Comparison of ENCODE assay signal across 9 cellular contexts in the genomic region with DNA sequence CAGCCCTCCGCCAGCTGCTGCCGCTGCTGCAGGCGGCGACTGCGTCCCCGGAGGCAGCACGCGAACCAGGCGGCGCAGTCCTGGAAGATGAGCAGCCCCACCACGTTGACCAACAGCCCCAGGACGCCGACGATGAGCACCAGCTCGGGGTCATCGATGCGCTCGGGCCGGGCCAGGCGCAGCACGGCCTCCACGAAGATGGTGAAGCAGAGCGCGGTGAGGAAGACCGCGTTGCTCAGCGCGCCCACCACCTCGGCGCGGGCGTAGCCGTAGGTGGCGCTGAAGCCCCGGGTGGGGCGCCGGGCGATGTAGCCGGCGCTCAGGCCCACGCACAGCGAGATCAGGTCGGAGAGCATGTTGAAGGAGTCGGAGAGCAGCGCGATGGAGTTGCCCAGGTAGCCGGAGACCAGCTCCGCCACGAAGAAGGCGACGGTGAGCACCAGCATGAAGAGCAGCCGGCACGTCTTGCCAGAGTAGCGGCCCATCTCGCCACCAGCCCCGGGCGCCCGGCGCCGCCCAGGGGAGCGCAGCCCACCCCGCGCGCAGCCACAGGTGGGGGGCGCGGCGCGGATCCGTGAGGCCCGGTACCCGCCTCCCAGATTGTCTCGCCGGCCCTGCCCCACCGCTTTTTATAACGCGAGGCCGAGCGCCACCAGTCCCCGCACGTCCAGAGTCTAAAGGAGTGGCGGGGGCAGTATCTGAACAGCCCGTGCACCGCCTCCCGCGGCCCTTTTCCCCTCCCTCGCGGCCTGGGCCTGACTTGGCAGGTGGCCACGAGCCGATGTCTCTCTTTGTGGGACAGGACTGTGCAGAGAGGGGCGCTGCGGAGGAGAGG. TPM values are rescaled to one million over a fixed set of nuclear protein-coding genes. Genes with fewer than 3 reads are reported as not detected.
A peak's percentile ranks its signal among the peaks of the same experiment; 100 is the strongest.
DNase-seq lines count a peak whose midpoint lies in the region; ATAC-seq, FAIRE-seq and TF ChIP-seq lines count a peak whose summit lies in the region.
"Had no signal": no experiment of that assay in that cellular context is flagged by ENCODE, and none has a peak within 500 bp of the region (broad histone marks: within the 10 kb centered on the region; RNA-seq: fewer than 3 reads in every experiment).

Gene SLC30A10 (minus strand): TSS at position 602 of the 835 bp plus-strand sequence. CDS start 117 bp downstream, at position 485.

- H3K36me3 Mint-ChIP-seq in GM23338 (ENCODE audit: low read depth) (no peaks in the 10 kb centered on the region), type B pancreatic cell (no peaks in the 10 kb centered on the region)

- H3K27ac ChIP-seq in GM23338 (ENCODE audit: low read depth), result no peak within 1 kb of the TSS

- peaks cover 31% of the 10 kb centered on the region for H3K27me3 Mint-ChIP-seq in GM23338 (ENCODE audit: insufficient read depth, low read depth, poor library complexity)
- H3K27me3 Mint-ChIP-seq in type B pancreatic cell, result peaks cover 45% of the 10 kb centered on the region

- H3K4me3 Mint-ChIP-seq in GM23338 (peak within 1 kb of the TSS; percentile 77), type B pancreatic cell (peak within 1 kb of the TSS; percentile 80)

- peak within 1 kb of the TSS; percentile 98 for H2AFZ ChIP-seq in GM23338

- no peaks in the 10 kb centered on the region for H3K79me2 ChIP-seq in GM23338 (replicated peaks; ENCODE audit: insufficient read depth)

- no peak for FAIRE-seq in D721Med (lab: Jason Lieb, UNC)

- peak within 1 kb of the TSS; percentile 85 for H3K4me3 ChIP-seq in GM23338
- H3K4me3 ChIP-seq in epithelial cell of proximal tubule (ENCODE audit: low read depth, low read length), result peak within 1 kb of the TSS; percentile 50
- H3K4me3 ChIP-seq in mucosa of descending colon, result no peak within 1 kb of the TSS

- H3K36me3 ChIP-seq in GM23338 (ENCODE audit: insufficient read depth) (no peaks in the 10 kb centered on the region), mucosa of descending colon (ENCODE audit: low read depth) (no peaks in the 10 kb centered on the region)

- TF ChIP-seq CTCF in D721Med (IDR thresholded peaks at IDR 0.05; ENCODE audit: insufficient read depth, missing control alignments) (peak; percentile 21), GM23338 (conservative IDR thresholded peaks at IDR 0.05; ENCODE audit: low read depth in 2 of 2) (peak in 1 of 2 experiments; percentile 38; a peak in 2 of 4 replicates), epithelial cell of proximal tubule (conservative IDR thresholded peaks at IDR 0.05; ENCODE audit: low read depth, low read length) (no peak), mucosa of descending colon (IDR thresholded peaks at IDR 0.05) (no peak), type B pancreatic cell (conservative IDR thresholded peaks at IDR 0.05) (no peak)

- H3K27me3 ChIP-seq in GM23338 (ENCODE audit: insufficient read depth), result peaks cover 32% of the 10 kb centered on the region

- H3K9me2 ChIP-seq in GM23338 (ENCODE audit: insufficient read depth), result no peaks in the 10 kb centered on the region; the same call in 1 of the 2 replicates

- no peaks in the 10 kb centered on the region for H3K9me3 Mint-ChIP-seq in GM23338
- no peaks in the 10 kb centered on the region for H3K9me3 Mint-ChIP-seq in type B pancreatic cell

- H3K4me1 Mint-ChIP-seq in GM23338 (peaks cover 21% of the 10 kb centered on the region), type B pancreatic cell (ENCODE audit: unreplicated experiment) (no peaks in the 10 kb centered on the region)

- peak; percentile 77 for ATAC-seq in GM23338
- ATAC-seq in mucosa of descending colon, result peak; percentile 72

- no peak within 1 kb of the TSS for H3K27ac Mint-ChIP-seq in GM23338
- no peak within 1 kb of the TSS for H3K27ac Mint-ChIP-seq in type B pancreatic cell

- H3K9me3 ChIP-seq in mucosa of descending colon, result no peaks in the 10 kb centered on the region

- DNase-seq in D721Med (ENCODE audit: insufficient read length, low spot score) (peak; percentile 64), GM23338 (ENCODE audit: low spot score) (peak; percentile 71), SK-N-DZ (ENCODE audit: low spot score) (peak; percentile 35), epithelial cell of proximal tubule (ENCODE audit: low read depth) (no peak), mucosa of descending colon (peak; percentile 37 to 75 (median 72)), type B pancreatic cell (ENCODE audit: extremely low spot score, unreplicated experiment) (no peak), GF-D8 (lab: John Stamatoyannopoulos, UW) (no peak), NCI-H2196 (lab: John Stamatoyannopoulos, UW; ENCODE audit: unreplicated experiment) (no peak)

- H3K4me2 ChIP-seq in GM23338, result peak within 1 kb of the TSS; percentile 94

- H3F3A ChIP-seq in GM23338 (replicated peaks; ENCODE audit: low read depth), result 0 out of 2 replicates have a peak, but pooled peaks cover 4% of the 10 kb centered on the region

- intact Hi-C loops in mucosa of descending colon (cut with DNase I, micrococcal nuclease), result no loop called here

- H4K20me1 ChIP-seq in GM23338 (replicated peaks; ENCODE audit: insufficient read depth), result no peaks in the 10 kb centered on the region

- H3K4me1 ChIP-seq in GM23338 (ENCODE audit: insufficient read depth) (peaks cover 10% of the 10 kb centered on the region; the same call in 1 of the 2 replicates), mucosa of descending colon (ENCODE audit: low read depth) (peaks cover 11% of the 10 kb centered on the region)

TF ChIP-seq in GM23338, 12 proteins besides CTCF, POLR2A, EP300 and RAD21:
- TF ChIP-seq EZH2phosphoT487 (IDR thresholded peaks at IDR 0.05; ENCODE audit: unreplicated experiment) (no peak), EZH2 (IDR thresholded peaks at IDR 0.05; ENCODE audit: low read depth, unreplicated experiment) (peak; percentile 43), POLR2AphosphoS5 (IDR thresholded peaks at IDR 0.05; ENCODE audit: low read depth) (peak; percentile 28; the same call in 1 of the 2 replicates)

RNA-seq across cellular contexts. Expression of gene SLC30A10, which starts in this region (rescaled TPM):
- 0.47 and 1.1 TPM in 2 replicates for total RNA-seq in GM23338 (2014; rRNA removed; shearing (Covaris generic))
- polyA plus RNA-seq in GM23338 (2016; fragmentation: Nextera tagmentation; extraction: Ambion mirVana), result 0.17 and 0.47 TPM in 2 replicates
- polyA plus RNA-seq in SK-N-DZ (2014; cell fraction: cytosol; rRNA removed), result not detected in 2 replicates
- polyA plus RNA-seq in SK-N-DZ (2014; cell fraction: nucleus; rRNA removed), result 0.06 and 0.24 TPM in 2 replicates
- total RNA-seq in epithelial cell of proximal tubule, result 0.12 TPM in 1 of 2 replicates, not detected in the other
- 10 to 100 TPM; 11.3 to 38.0 (median 34.3) TPM for total RNA-seq in mucosa of descending colon
- 2.2 and 3.1 TPM in 2 replicates for total RNA-seq in type B pancreatic cell (ENCODE audit: low replicate concordance)
- total RNA-seq: myocyte had no signal

Comparison
In these comparisons a context has a peak if more than half of its experiments do, and no peak if none do; other contexts are left out.
1. DNase-seq: peak in D721Med (single experiment), GM23338 (single experiment), SK-N-DZ (single experiment) and mucosa of descending colon (3 of 3); none in epithelial cell of proximal tubule (single experiment), type B pancreatic cell (single experiment), GF-D8 (single experiment) and NCI-H2196 (single experiment).